ENCODE assay signal across 20 cellular contexts in the genomic region with DNA sequence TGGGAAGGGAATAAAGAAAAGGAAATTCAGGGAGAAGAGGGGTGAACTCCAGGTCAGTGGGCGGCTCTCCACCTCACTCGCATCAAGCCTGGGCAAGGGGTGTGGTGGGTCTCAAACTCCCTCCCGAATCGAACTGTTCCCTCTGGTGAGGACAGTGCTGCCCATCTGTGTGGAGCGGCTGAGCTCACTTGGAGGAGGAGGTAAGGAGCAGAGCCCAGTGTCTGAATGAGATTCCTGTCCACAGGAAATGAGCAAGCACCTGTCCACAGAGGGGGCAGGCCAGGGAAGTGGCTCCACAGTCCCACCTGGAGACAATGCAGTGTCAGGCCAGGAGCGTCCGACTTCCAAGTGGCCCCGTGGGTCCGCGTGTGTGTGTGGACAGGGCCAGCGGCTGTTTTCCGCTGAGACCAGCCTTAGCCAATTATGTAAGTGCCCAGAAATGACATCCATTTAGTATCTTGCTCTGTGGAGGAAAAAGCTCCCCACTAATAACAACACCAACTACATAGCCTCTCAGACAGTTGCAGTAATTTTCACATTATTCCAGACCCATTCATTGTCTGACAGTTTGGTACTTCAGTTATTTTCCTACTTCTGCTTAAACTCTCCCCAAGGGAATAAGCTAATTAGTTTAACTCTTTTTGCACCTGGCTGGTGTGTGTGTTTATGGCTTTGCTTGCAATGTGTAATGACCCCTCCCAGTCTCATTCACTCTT.
"Had no signal": no experiment of that assay in that cellular context is flagged by ENCODE, and none has a peak within 500 bp of the region (broad histone marks: within the 10 kb centered on the region; RNA-seq: fewer than 3 reads in every experiment).

No MANE protein-coding gene starts in this region.

- DNase-seq: activated CD4-positive, alpha-beta T cell treated with anti-CD3 and anti-CD28 coated beads for 1 hour; activated CD4-positive, alpha-beta T cell treated with anti-CD3 and anti-CD28 coated beads, Interleukin-2, amount 50 U/mL, for 1 hour; activated CD8-positive, alpha-beta T cell treated with anti-CD3 and anti-CD28 coated beads, Interleukin-2, amount 10 ng/mL, durations not matched to agents 7 days and 5 days; activated naive CD4-positive, alpha-beta T cell treated with Interleukin-2 at 50 U/mL for 16 hours; activated naive CD8-positive, alpha-beta T cell treated with anti-CD3 and anti-CD28 coated beads for 36 hours; activated T-cell treated with anti-CD3 and anti-CD28 coated beads, Interleukin-2, amount 50 U/mL, for 48 hours; colonic mucosa; hypothalamus; left ventricle myocardium superior; mammary epithelial cell; nephron progenitor cell; small intestine; stimulated activated CD4-positive, alpha-beta T cell treated with anti-CD3 and anti-CD28 coated beads, Interleukin-2, amount 100 ng/mL, for 24 hours; stimulated activated naive CD8-positive, alpha-beta T cell treated with anti-CD3 and anti-CD28 coated beads, Interleukin-15, amount 100 ng/mL, for 72 hours; WERI-Rb-1 had no signal

- H3K4me3 ChIP-seq: colonic mucosa, gastroesophageal sphincter, tibial artery had no signal

- H3K9me3 ChIP-seq: colonic mucosa, gastroesophageal sphincter, tibial artery had no signal

- H3K27me3 ChIP-seq: colonic mucosa had no signal

- H3K36me3 ChIP-seq: colonic mucosa, gastroesophageal sphincter, tibial artery, WERI-Rb-1 had no signal

- H3K27ac ChIP-seq: colonic mucosa, epithelial cell of prostate, gastroesophageal sphincter, tibial artery, WERI-Rb-1 had no signal

- H3K4me1 ChIP-seq: colonic mucosa, gastroesophageal sphincter, tibial artery had no signal

- ATAC-seq: activated CD8-positive, alpha-beta T cell treated with anti-CD3 and anti-CD28 coated beads, Interleukin-2, amount 10 ng/mL, durations not matched to agents 7 days and 5 days; gastroesophageal sphincter; left ventricle myocardium superior; sciatic nerve; stimulated activated effector memory CD8-positive, alpha-beta T cell treated with anti-CD3 and anti-CD28 coated beads, Interleukin-12 subunit alpha, Interleukin-12 subunit beta, amount 100 ng/mL, for 72 hours; stimulated activated naive CD8-positive, alpha-beta T cell treated with anti-CD3 and anti-CD28 coated beads, Interleukin-15, amount 100 ng/mL, for 72 hours had no signal
